10 cellular contexts compared by ENCODE assay signal in genomic region chr4:77821775-77822174, GRCh38. TPM values are rescaled to one million over a fixed set of nuclear protein-coding genes. Genes with fewer than 3 reads are reported as not detected.
A peak's percentile ranks its signal among the peaks of the same experiment; 100 is the strongest.
DNase-seq lines count a peak whose midpoint lies in the region; ATAC-seq and TF ChIP-seq lines count a peak whose summit lies in the region.
"Had no signal": no experiment of that assay in that cellular context is flagged by ENCODE, and none has a peak within 500 bp of the region (broad histone marks: within the 10 kb centered on the region; RNA-seq: fewer than 3 reads in every experiment).

No MANE protein-coding gene starts in this region.

- H3K9me3 ChIP-seq in muscle layer of duodenum (ENCODE audit: control insufficient read depth in 1 of 2, low read length in 2 of 2) (no peaks in the 10 kb centered on the region), upper lobe of right lung (no peaks in the 10 kb centered on the region)
- H3K9me3 ChIP-seq: BE2C had no signal

- peak; percentile 14 for DNase-seq in activated gamma-delta T cell treated with anti-CD3 and anti-CD28 coated beads, Interleukin-2, amount 50 U/mL, for 16 hours (ENCODE audit: low read depth)
- DNase-seq in activated gamma-delta T cell (lab: John Stamatoyannopoulos, UW), result no peak
- DNase-seq in activated naive CD4-positive, alpha-beta T cell treated with Interleukin-2 at 50 U/mL for 16 hours, result peak; percentile 55
- DNase-seq in upper lobe of right lung, result no peak
- no peak for DNase-seq in COR-L47 (lab: John Stamatoyannopoulos, UW)
- DNase-seq in left colon, result no peak
- DNase-seq: BE2C had no signal

- TF ChIP-seq CTCF in upper lobe of right lung (IDR thresholded peaks at IDR 0.05), result no peak

- no peak for ATAC-seq in upper lobe of right lung
- no peak for ATAC-seq in GM21423 (IDR thresholded peaks at IDR 0.05; ENCODE audit: unreplicated experiment)
- ATAC-seq in left colon, result no peak
- ATAC-seq: K562 had no signal

- H3K27ac ChIP-seq in muscle layer of duodenum (ENCODE audit: low read length), result peak overlapping the region; percentile 98
- peak overlapping the region; percentile 96 for H3K27ac ChIP-seq in upper lobe of right lung

- H3K4me1 ChIP-seq in muscle layer of duodenum (ENCODE audit: control insufficient read depth in 1 of 2, insufficient read depth in 2 of 2, low read length in 2 of 2) (peaks cover 13 to 14% of the 10 kb centered on the region in 2 donors), upper lobe of right lung (peaks cover 21% of the 10 kb centered on the region)
- H3K4me1 ChIP-seq: BE2C had no signal

- H3K4me3 ChIP-seq in muscle layer of duodenum (ENCODE audit: low read depth in 1 of 2, low read length in 2 of 2) (no peak overlapping the region), upper lobe of right lung (no peak overlapping the region)

- intact Hi-C loops in upper lobe of right lung (cut with DNase I) (no loop called here), left colon (cut with DNase I, micrococcal nuclease) (loop anchor here in 1 of 2 donors (5.0 kb wide), 1 partner anchor 41 kb away; the partner anchor contains the start of gene MRPL1)

- H3K27me3 ChIP-seq in muscle layer of duodenum (ENCODE audit: low read depth, low read length) (no peaks in the 10 kb centered on the region), upper lobe of right lung (no peaks in the 10 kb centered on the region)
- H3K27me3 ChIP-seq: BE2C had no signal

- no peaks in the 10 kb centered on the region for H3K36me3 ChIP-seq in muscle layer of duodenum (ENCODE audit: control insufficient read depth in 1 of 2, insufficient read depth in 2 of 2, low read length in 2 of 2)
- no peaks in the 10 kb centered on the region for H3K36me3 ChIP-seq in upper lobe of right lung
- H3K36me3 ChIP-seq: BE2C had no signal

RNA-seq across cellular contexts. Expression of gene CNOT6L, which starts 2.6 kb away (rescaled TPM):
- 50.8 TPM for total RNA-seq in upper lobe of right lung
- total RNA-seq in left colon, result 10 to 100 TPM; 40.2 to 49.8 TPM

RNA-seq across cellular contexts. Expression of gene MRPL1, which starts 40.9 kb away (rescaled TPM):
- total RNA-seq in upper lobe of right lung (17.6 TPM), left colon (10 to 100 TPM; 25.7 to 33.7 TPM)

Comparison
In these comparisons a context has a peak if more than half of its experiments do, and no peak if none do; other contexts are left out.
1. DNase-seq: peak in activated gamma-delta T cell treated with anti-CD3 and anti-CD28 coated beads, Interleukin-2, amount 50 U/mL, for 16 hours (single experiment) and activated naive CD4-positive, alpha-beta T cell treated with Interleukin-2 at 50 U/mL for 16 hours (single experiment); none in activated gamma-delta T cell (single experiment), upper lobe of right lung (single experiment), COR-L47 (single experiment) and left colon (0 of 2).